14 cellular contexts compared by ENCODE assay signal in the genomic region with DNA sequence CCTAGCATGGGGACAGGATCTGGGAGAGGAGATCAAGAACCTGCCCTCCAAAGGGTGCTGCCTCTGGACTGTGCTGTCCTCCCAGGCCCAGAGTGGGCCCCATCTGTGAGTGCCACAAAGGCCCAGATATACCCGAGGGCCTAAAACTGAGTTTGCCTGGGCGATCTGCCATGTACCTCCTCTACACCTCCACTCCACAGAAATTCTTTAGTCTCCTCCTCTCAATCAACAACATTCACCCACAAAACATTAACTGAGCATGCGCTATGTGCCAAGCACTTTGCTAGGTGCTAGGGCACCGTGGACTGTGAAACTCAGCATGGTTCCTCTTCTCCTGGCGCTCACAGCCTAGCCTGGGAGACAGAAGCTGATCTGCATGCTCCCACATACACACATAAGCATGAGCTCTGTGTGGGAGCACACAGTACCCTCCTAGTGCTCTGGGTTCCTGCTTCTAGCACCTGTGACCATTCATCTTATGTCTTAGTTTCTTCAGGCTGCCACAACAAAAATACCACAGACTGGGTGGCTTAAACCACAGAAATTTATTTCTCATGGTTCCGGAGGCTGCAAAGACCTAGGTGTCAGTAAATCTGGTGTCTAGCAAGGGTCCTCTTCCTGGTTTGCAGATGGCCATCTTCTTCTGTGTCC.
"Had no signal": no experiment of that assay in that cellular context is flagged by ENCODE, and none has a peak within 500 bp of the region (broad histone marks: within the 10 kb centered on the region; RNA-seq: fewer than 3 reads in every experiment).

No MANE protein-coding gene starts in this region.

- H3K36me3 ChIP-seq: adrenal gland, esophagus muscularis mucosa, right atrium auricular region had no signal

- H3K9me3 Mint-ChIP-seq: activated CD4-positive, alpha-beta T cell treated with anti-CD3 and anti-CD28 coated beads, Interleukin-2, amount 10 ng/mL, durations not matched to agents 7 days and 5 days; activated naive CD4-positive, alpha-beta T cell treated with anti-CD3 and anti-CD28 coated beads for 36 hours; nephron progenitor cell had no signal

- H3K4me2 ChIP-seq: smooth muscle cell had no signal

- H3K4me3 ChIP-seq: adrenal gland, esophagus muscularis mucosa, right atrium auricular region, smooth muscle cell had no signal

- FAIRE-seq: colon, urothelium cell line had no signal

- H3K9me3 ChIP-seq: adrenal gland, esophagus muscularis mucosa, right atrium auricular region had no signal

- DNase-seq: activated CD4-positive, alpha-beta T cell treated with anti-CD3 and anti-CD28 coated beads, Interleukin-2, amount 10 ng/mL, durations not matched to agents 7 days and 5 days; activated CD4-positive, CD25-positive, alpha-beta regulatory T cell; activated naive CD4-positive, alpha-beta T cell treated with anti-CD3 and anti-CD28 coated beads for 36 hours; hippocampal formation; nephron progenitor cell; occipital lobe; SW 1271 had no signal

- H3K27ac ChIP-seq: adrenal gland, esophagus muscularis mucosa, right atrium auricular region had no signal

- H3K27me3 ChIP-seq: right atrium auricular region had no signal

- H3K4me1 ChIP-seq: adrenal gland, esophagus muscularis mucosa, right atrium auricular region had no signal

- H3K27ac Mint-ChIP-seq: activated CD4-positive, alpha-beta T cell treated with anti-CD3 and anti-CD28 coated beads, Interleukin-2, amount 10 ng/mL, durations not matched to agents 7 days and 5 days; activated naive CD4-positive, alpha-beta T cell treated with anti-CD3 and anti-CD28 coated beads for 36 hours; nephron progenitor cell; progenitor cell of endocrine pancreas had no signal

- H3K4me3 Mint-ChIP-seq: activated CD4-positive, alpha-beta T cell treated with anti-CD3 and anti-CD28 coated beads, Interleukin-2, amount 10 ng/mL, durations not matched to agents 7 days and 5 days; activated naive CD4-positive, alpha-beta T cell treated with anti-CD3 and anti-CD28 coated beads for 36 hours; nephron progenitor cell had no signal
